In genomic region chr17:81821603-81822311, GRCh38 we compare ENCODE assay signal across 1 cellular context.
A peak's percentile ranks its signal among the peaks of the same experiment; 100 is the strongest.
TF ChIP-seq lines count a peak whose summit lies in the region.

No MANE protein-coding gene starts in this region.

TF ChIP-seq in K562, 482 proteins besides CTCF, POLR2A, EP300 and RAD21 (continued from another document and continues in another):
- TF ChIP-seq THAP7 (CRISPR knock-in tag; IDR thresholded peaks at IDR 0.05) (no peak), SRF (CRISPR knock-in tag; IDR thresholded peaks at IDR 0.05) (peak in 1 of 2 experiments; percentile 39; a peak in 1 of 4 replicates), FOXO4 (CRISPR knock-in tag; IDR thresholded peaks at IDR 0.05) (no peak), RBM17 (IDR thresholded peaks at IDR 0.05; ENCODE audit: borderline replicate concordance, low read depth, low read length) (no peak), SNRNP70 (optimal IDR thresholded peaks at IDR 0.05; ENCODE audit: low read depth, low read length) (no peak), HMG20B (CRISPR knock-in tag; IDR thresholded peaks at IDR 0.05) (no peak), XRCC3 (IDR thresholded peaks at IDR 0.05) (no peak), ILK (tag; IDR thresholded peaks at IDR 0.05; ENCODE audit: borderline replicate concordance, low read depth) (no peak), NCOR1 (IDR thresholded peaks at IDR 0.05) (no peak; the same call in none of the 2 replicates), RUNX1 (IDR thresholded peaks at IDR 0.05; ENCODE audit: low read depth) (no peak), E2F4 (CRISPR knock-in tag; IDR thresholded peaks at IDR 0.05; ENCODE audit: low read depth) (no peak), MTA1 (IDR thresholded peaks at IDR 0.05; ENCODE audit: borderline replicate concordance) (peak; percentile 55), NFE2L1 (tag; IDR thresholded peaks at IDR 0.05; ENCODE audit: borderline replicate concordance, low read depth) (no peak), JUNB (CRISPR knock-in tag; conservative IDR thresholded peaks at IDR 0.05) (no peak), ZNF212 (CRISPR knock-in tag; IDR thresholded peaks at IDR 0.05) (no peak), ZNF561 (CRISPR knock-in tag; conservative IDR thresholded peaks at IDR 0.05) (no peak), ZKSCAN3 (CRISPR knock-in tag; IDR thresholded peaks at IDR 0.05) (no peak), TCF3 (CRISPR knock-in tag; IDR thresholded peaks at IDR 0.05) (peak; percentile 34; the same call in 1 of the 2 replicates), ZNF445 (CRISPR knock-in tag; IDR thresholded peaks at IDR 0.05; ENCODE audit: low read depth) (no peak), ZNF184 (CRISPR knock-in tag; IDR thresholded peaks at IDR 0.05) (no peak), MCM7 (IDR thresholded peaks at IDR 0.05) (no peak), ZNF586 (CRISPR knock-in tag; conservative IDR thresholded peaks at IDR 0.05) (no peak; the same call in 1 of the 2 replicates), NR4A1 (CRISPR knock-in tag; IDR thresholded peaks at IDR 0.05) (no peak; the same call in 1 of the 2 replicates), NR4A1 (tag; IDR thresholded peaks at IDR 0.05) (peak; percentile 94), GTF2F1 (IDR thresholded peaks at IDR 0.05; ENCODE audit: low read depth, low read length) (no peak), ERF (CRISPR knock-in tag; IDR thresholded peaks at IDR 0.05) (0 out of 2 replicates have a peak, but pooled peaks have one; percentile 64), ZNF707 (CRISPR knock-in tag; conservative IDR thresholded peaks at IDR 0.05) (no peak), CBX5 (IDR thresholded peaks at IDR 0.05; ENCODE audit: borderline replicate concordance, low read depth) (no peak), TRIM28 (IDR thresholded peaks at IDR 0.05) (no peak), SIRT6 (IDR thresholded peaks at IDR 0.05; ENCODE audit: low read depth, low read length) (no peak), NR0B1 (IDR thresholded peaks at IDR 0.05; ENCODE audit: partially characterized antibody) (no peak), ELK1 (CRISPR knock-in tag; IDR thresholded peaks at IDR 0.05) (no peak), ZNF717 (CRISPR knock-in tag; IDR thresholded peaks at IDR 0.05) (no peak), RERE (CRISPR knock-in tag; IDR thresholded peaks at IDR 0.05; ENCODE audit: borderline replicate concordance) (no peak), BCOR (IDR thresholded peaks at IDR 0.05) (peak; percentile 68), ZSCAN29 (IDR thresholded peaks at IDR 0.05) (no peak), RBFOX2 (IDR thresholded peaks at IDR 0.05; ENCODE audit: low read depth, low read length) (peak; percentile 72), ZNF134 (CRISPR knock-in tag; conservative IDR thresholded peaks at IDR 0.05) (no peak), POLR3G (IDR thresholded peaks at IDR 0.05; ENCODE audit: extremely low read depth, insufficient read length, insufficient replicate concordance) (no peak), PHF8 (IDR thresholded peaks at IDR 0.05; ENCODE audit: borderline replicate concordance, low read length) (peak; percentile 56; the same call in 1 of the 2 replicates), ZNF316 (IDR thresholded peaks at IDR 0.05) (no peak), SMAD2 (IDR thresholded peaks at IDR 0.05; ENCODE audit: low read depth, low read length) (no peak), ZNF384 (IDR thresholded peaks at IDR 0.05; ENCODE audit: low read depth, low read length) (no peak), FIP1L1 (IDR thresholded peaks at IDR 0.05; ENCODE audit: low read depth, low read length, poor library complexity, severe bottlenecking) (no peak), SP1 (CRISPR knock-in tag; IDR thresholded peaks at IDR 0.05) (0 out of 2 replicates have a peak, but pooled peaks have one; percentile 12)
- TF ChIP-seq, protein P1, sequence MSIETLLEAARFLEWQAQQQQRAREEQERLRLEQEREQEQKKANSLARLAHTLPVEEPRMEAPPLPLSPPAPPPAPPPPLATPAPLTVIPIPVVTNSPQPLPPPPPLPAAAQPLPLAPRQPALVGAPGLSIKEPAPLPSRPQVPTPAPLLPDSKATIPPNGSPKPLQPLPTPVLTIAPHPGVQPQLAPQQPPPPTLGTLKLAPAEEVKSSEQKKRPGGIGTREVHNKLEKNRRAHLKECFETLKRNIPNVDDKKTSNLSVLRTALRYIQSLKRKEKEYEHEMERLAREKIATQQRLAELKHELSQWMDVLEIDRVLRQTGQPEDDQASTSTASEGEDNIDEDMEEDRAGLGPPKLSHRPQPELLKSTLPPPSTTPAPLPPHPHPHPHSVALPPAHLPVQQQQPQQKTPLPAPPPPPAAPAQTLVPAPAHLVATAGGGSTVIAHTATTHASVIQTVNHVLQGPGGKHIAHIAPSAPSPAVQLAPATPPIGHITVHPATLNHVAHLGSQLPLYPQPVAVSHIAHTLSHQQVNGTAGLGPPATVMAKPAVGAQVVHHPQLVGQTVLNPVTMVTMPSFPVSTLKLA (conservative IDR thresholded peaks at IDR 0.05), result peak; percentile 86 to 93
- TF ChIP-seq, protein P2, sequence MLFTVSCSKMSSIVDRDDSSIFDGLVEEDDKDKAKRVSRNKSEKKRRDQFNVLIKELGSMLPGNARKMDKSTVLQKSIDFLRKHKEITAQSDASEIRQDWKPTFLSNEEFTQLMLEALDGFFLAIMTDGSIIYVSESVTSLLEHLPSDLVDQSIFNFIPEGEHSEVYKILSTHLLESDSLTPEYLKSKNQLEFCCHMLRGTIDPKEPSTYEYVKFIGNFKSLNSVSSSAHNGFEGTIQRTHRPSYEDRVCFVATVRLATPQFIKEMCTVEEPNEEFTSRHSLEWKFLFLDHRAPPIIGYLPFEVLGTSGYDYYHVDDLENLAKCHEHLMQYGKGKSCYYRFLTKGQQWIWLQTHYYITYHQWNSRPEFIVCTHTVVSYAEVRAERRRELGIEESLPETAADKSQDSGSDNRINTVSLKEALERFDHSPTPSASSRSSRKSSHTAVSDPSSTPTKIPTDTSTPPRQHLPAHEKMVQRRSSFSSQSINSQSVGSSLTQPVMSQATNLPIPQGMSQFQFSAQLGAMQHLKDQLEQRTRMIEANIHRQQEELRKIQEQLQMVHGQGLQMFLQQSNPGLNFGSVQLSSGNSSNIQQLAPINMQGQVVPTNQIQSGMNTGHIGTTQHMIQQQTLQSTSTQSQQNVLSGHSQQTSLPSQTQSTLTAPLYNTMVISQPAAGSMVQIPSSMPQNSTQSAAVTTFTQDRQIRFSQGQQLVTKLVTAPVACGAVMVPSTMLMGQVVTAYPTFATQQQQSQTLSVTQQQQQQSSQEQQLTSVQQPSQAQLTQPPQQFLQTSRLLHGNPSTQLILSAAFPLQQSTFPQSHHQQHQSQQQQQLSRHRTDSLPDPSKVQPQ (CRISPR knock-in tag; IDR thresholded peaks at IDR 0.05; ENCODE audit: borderline replicate concordance), result no peak
- TF ChIP-seq, protein P3, sequence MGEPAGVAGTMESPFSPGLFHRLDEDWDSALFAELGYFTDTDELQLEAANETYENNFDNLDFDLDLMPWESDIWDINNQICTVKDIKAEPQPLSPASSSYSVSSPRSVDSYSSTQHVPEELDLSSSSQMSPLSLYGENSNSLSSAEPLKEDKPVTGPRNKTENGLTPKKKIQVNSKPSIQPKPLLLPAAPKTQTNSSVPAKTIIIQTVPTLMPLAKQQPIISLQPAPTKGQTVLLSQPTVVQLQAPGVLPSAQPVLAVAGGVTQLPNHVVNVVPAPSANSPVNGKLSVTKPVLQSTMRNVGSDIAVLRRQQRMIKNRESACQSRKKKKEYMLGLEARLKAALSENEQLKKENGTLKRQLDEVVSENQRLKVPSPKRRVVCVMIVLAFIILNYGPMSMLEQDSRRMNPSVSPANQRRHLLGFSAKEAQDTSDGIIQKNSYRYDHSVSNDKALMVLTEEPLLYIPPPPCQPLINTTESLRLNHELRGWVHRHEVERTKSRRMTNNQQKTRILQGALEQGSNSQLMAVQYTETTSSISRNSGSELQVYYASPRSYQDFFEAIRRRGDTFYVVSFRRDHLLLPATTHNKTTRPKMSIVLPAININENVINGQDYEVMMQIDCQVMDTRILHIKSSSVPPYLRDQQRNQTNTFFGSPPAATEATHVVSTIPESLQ (CRISPR knock-in tag; IDR thresholded peaks at IDR 0.05), result peak; percentile 65; the same call in 1 of the 2 replicates
- TF ChIP-seq, protein P4, sequence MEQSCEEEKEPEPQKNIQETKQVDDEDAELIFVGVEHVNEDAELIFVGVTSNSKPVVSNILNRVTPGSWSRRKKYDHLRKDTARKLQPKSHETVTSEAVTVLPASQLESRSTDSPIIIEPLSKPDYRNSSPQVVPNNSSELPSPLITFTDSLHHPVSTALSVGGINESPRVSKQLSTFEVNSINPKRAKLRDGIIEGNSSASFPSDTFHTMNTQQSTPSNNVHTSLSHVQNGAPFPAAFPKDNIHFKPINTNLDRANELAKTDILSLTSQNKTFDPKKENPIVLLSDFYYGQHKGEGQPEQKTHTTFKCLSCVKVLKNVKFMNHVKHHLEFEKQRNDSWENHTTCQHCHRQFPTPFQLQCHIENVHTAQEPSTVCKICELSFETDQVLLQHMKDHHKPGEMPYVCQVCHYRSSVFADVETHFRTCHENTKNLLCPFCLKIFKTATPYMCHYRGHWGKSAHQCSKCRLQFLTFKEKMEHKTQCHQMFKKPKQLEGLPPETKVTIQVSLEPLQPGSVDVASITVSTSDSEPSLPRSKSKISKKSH (CRISPR knock-in tag; IDR thresholded peaks at IDR 0.05), result no peak
